Comparison of ENCODE assay signal across 18 cellular contexts in genomic region chr4:101122019-101122418, GRCh38.
"Had no signal": no experiment of that assay in that cellular context is flagged by ENCODE, and none has a peak within 500 bp of the region (broad histone marks: within the 10 kb centered on the region; RNA-seq: fewer than 3 reads in every experiment).

No MANE protein-coding gene starts in this region.

- H3K4me1 Mint-ChIP-seq: mesothelial cell of epicardium, nephron had no signal

- H3K4me3 Mint-ChIP-seq: activated B cell treated with CpG ODN at 0.5 μM for 24 hours; activated CD8-positive, alpha-beta T cell treated with anti-CD3 and anti-CD28 coated beads, Interleukin-2, amount 10 ng/mL, durations not matched to agents 7 days and 5 days; activated naive CD4-positive, alpha-beta T cell treated with anti-CD3 and anti-CD28 coated beads, Interleukin-2, amount 50 U/mL, for 24 hours; activated T-cell treated with anti-CD3 and anti-CD28 coated beads, Interleukin-2, amount 50 U/mL, for 24 hours; effector memory CD8-positive, alpha-beta T cell; mesothelial cell of epicardium; nephron; stimulated activated effector memory CD8-positive, alpha-beta T cell treated with anti-CD3 and anti-CD28 coated beads, Interleukin-12 subunit alpha, Interleukin-12 subunit beta, amount 100 ng/mL, for 72 hours had no signal

- H3K4me3 ChIP-seq: adrenal gland, esophagus squamous epithelium, lower lobe of right lung, sigmoid colon had no signal

- H3K9me3 ChIP-seq: adrenal gland, esophagus squamous epithelium, lower lobe of right lung, sigmoid colon had no signal

- H3K9me3 Mint-ChIP-seq: activated B cell treated with CpG ODN at 0.5 μM for 24 hours; activated naive CD4-positive, alpha-beta T cell treated with anti-CD3 and anti-CD28 coated beads, Interleukin-2, amount 50 U/mL, for 24 hours; activated T-cell treated with anti-CD3 and anti-CD28 coated beads, Interleukin-2, amount 50 U/mL, for 24 hours; effector memory CD8-positive, alpha-beta T cell; mesothelial cell of epicardium; nephron; stimulated activated effector memory CD8-positive, alpha-beta T cell treated with anti-CD3 and anti-CD28 coated beads, Interleukin-12 subunit alpha, Interleukin-12 subunit beta, amount 100 ng/mL, for 72 hours had no signal

- DNase-seq: activated B cell treated with CpG ODN at 0.5 μM for 24 hours; activated CD4-positive, alpha-beta T cell treated with anti-CD3 and anti-CD28 coated beads for 48 hours; activated CD8-positive, alpha-beta T cell treated with anti-CD3 and anti-CD28 coated beads, Interleukin-2, amount 10 ng/mL, durations not matched to agents 7 days and 5 days; activated gamma-delta T cell; activated T-cell treated with anti-CD3 and anti-CD28 coated beads, Interleukin-2, amount 50 U/mL, for 24 hours; adrenal gland; effector memory CD8-positive, alpha-beta T cell; esophagus squamous epithelium; left colon; lower lobe of right lung; occipital lobe; posterior cingulate gyrus; sigmoid colon; stimulated activated CD4-positive, alpha-beta T cell treated with anti-CD3 and anti-CD28 coated beads, Interleukin-4, amount 100 ng/mL, for 24 hours had no signal

- H3K4me1 ChIP-seq: lower lobe of right lung had no signal

- H3K27ac Mint-ChIP-seq: activated B cell treated with CpG ODN at 0.5 μM for 24 hours; activated CD8-positive, alpha-beta T cell treated with anti-CD3 and anti-CD28 coated beads, Interleukin-2, amount 10 ng/mL, durations not matched to agents 7 days and 5 days; activated naive CD4-positive, alpha-beta T cell treated with anti-CD3 and anti-CD28 coated beads, Interleukin-2, amount 50 U/mL, for 24 hours; activated T-cell treated with anti-CD3 and anti-CD28 coated beads, Interleukin-2, amount 50 U/mL, for 24 hours; effector memory CD8-positive, alpha-beta T cell; mesothelial cell of epicardium; nephron; stimulated activated effector memory CD8-positive, alpha-beta T cell treated with anti-CD3 and anti-CD28 coated beads, Interleukin-12 subunit alpha, Interleukin-12 subunit beta, amount 100 ng/mL, for 72 hours had no signal

- H3K36me3 ChIP-seq: adrenal gland, esophagus squamous epithelium, lower lobe of right lung, sigmoid colon had no signal

- H3K36me3 Mint-ChIP-seq: mesothelial cell of epicardium; stimulated activated effector memory CD8-positive, alpha-beta T cell treated with anti-CD3 and anti-CD28 coated beads, Interleukin-12 subunit alpha, Interleukin-12 subunit beta, amount 100 ng/mL, for 72 hours had no signal

- H3K27me3 Mint-ChIP-seq: activated B cell treated with CpG ODN at 0.5 μM for 24 hours; activated naive CD4-positive, alpha-beta T cell treated with anti-CD3 and anti-CD28 coated beads, Interleukin-2, amount 50 U/mL, for 24 hours; activated T-cell treated with anti-CD3 and anti-CD28 coated beads, Interleukin-2, amount 50 U/mL, for 24 hours; effector memory CD8-positive, alpha-beta T cell had no signal

- H3K27ac ChIP-seq: adrenal gland, esophagus squamous epithelium, lower lobe of right lung, sigmoid colon had no signal

- H3K27me3 ChIP-seq: adrenal gland, esophagus squamous epithelium, sigmoid colon had no signal

- ATAC-seq: activated CD8-positive, alpha-beta T cell treated with anti-CD3 and anti-CD28 coated beads, Interleukin-2, amount 10 ng/mL, durations not matched to agents 7 days and 5 days; effector memory CD8-positive, alpha-beta T cell; left colon; lower lobe of right lung; stimulated activated effector memory CD8-positive, alpha-beta T cell treated with anti-CD3 and anti-CD28 coated beads, Interleukin-12 subunit alpha, Interleukin-12 subunit beta, amount 100 ng/mL, for 72 hours had no signal
